1 cellular context compared by ENCODE assay signal in the genomic region with DNA sequence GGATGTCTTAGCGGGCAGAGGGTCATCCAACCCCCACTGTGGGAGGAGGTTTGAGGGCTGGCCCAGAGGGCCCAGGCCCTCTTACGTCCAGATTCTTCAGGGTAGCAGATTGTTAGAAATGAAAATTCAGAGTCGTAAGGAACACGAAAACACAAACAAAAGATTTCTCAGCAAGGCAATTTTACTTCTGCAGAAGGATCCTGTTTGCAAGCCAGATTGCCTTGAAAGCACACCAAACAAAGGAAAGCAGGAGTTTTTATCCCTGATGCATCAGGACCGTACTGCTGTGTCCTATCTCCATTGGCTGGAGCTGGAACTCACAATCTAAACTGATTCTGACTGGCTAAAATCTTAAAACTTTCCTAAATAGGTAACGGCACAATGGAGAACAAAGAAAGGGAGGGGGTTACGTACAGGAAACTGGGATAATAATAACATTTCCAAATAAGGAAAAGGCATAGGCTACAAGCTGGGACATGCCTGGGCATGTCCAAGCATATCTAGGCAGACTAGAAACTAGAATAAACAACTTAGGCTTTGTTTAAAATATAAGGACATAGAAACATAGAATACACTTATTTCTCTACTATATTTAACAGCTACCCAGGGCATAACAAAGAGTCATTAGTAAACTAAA.
TF ChIP-seq lines count a peak whose summit lies in the region.

No MANE protein-coding gene starts in this region.

TF ChIP-seq in H1, 55 proteins besides CTCF, POLR2A, EP300 and RAD21:
- TF ChIP-seq JUN (IDR thresholded peaks at IDR 0.05; ENCODE audit: low read depth, low read length) (no peak), POLR2AphosphoS5 (IDR thresholded peaks at IDR 0.05; ENCODE audit: low read depth, low read length) (no peak), SRF (IDR thresholded peaks at IDR 0.05; ENCODE audit: low read depth, low read length) (peak; percentile 69)
